34 cellular contexts compared by ENCODE assay signal in genomic region chr12:55852740-55853139, GRCh38. TPM values are rescaled to one million over a fixed set of nuclear protein-coding genes. Genes with fewer than 3 reads are reported as not detected.
"Had no signal": no experiment of that assay in that cellular context is flagged by ENCODE, and none has a peak within 500 bp of the region (broad histone marks: within the 10 kb centered on the region; RNA-seq: fewer than 3 reads in every experiment).

No MANE protein-coding gene starts in this region.

- H3K27ac ChIP-seq: adrenal gland, ascending aorta, body of pancreas, brain microvascular endothelial cell, breast epithelium, cardiac muscle cell had no signal

- H3K27me3 ChIP-seq: adrenal gland, ascending aorta, body of pancreas, brain microvascular endothelial cell, breast epithelium, cardiac muscle cell had no signal

- FAIRE-seq: astrocyte, bronchial epithelial cell had no signal

- H3K9me3 ChIP-seq: adrenal gland, ascending aorta, body of pancreas, breast epithelium had no signal

- H3K36me3 ChIP-seq: adrenal gland, ascending aorta, brain microvascular endothelial cell, breast epithelium, cardiac muscle cell had no signal

- DNase-seq: activated effector memory CD4-positive, alpha-beta T cell treated with Interleukin-2 at 50 U/mL for 16 hours; activated gamma-delta T cell; activated gamma-delta T cell treated with Interleukin-2 at 50 U/mL for 16 hours; activated naive CD4-positive, alpha-beta T cell; activated naive CD4-positive, alpha-beta T cell treated with anti-CD3 and anti-CD28 coated beads for 36 hours; activated naive CD4-positive, alpha-beta T cell treated with anti-CD3 and anti-CD28 coated beads, Interleukin-2, amount 10 ng/mL, durations not matched to agents 7 days and 5 days; activated naive CD4-positive, alpha-beta T cell treated with anti-CD3 and anti-CD28 coated beads, Interleukin-2, amount 50 U/mL, for 16 hours; activated naive CD4-positive, alpha-beta T cell treated with Interleukin-2 at 50 U/mL for 16 hours; activated naive CD8-positive, alpha-beta T cell treated with anti-CD3 and anti-CD28 coated beads for 36 hours; activated naive CD8-positive, alpha-beta T cell treated with anti-CD3 and anti-CD28 coated beads, Interleukin-2, amount 10 ng/mL, durations not matched to agents 7 days and 5 days; activated naive CD8-positive, alpha-beta T cell treated with anti-CD3 and anti-CD28 coated beads, Interleukin-2, amount 50 U/mL, for 24 hours; activated T-cell treated with anti-CD3 and anti-CD28 coated beads, Interleukin-2, amount 50 U/mL, for 24 hours; activated T-cell treated with anti-CD3 and anti-CD28 coated beads, Interleukin-2, amount 50 U/mL, for 4 hours; activated T-cell treated with anti-CD3 and anti-CD28 coated beads, Interleukin-2, amount 50 U/mL, for 48 hours; activated T-cell treated with anti-CD3 and anti-CD28 coated beads, Interleukin-2, amount 50 U/mL, for 72 hours; adrenal gland; amniotic stem cell; amygdala; anterior cingulate cortex; aorta; body of pancreas; brain microvascular endothelial cell; caudate nucleus; central memory CD4-positive, alpha-beta T cell; cerebellar nuclear complex had no signal

- H3K4me3 ChIP-seq: adrenal gland, ascending aorta, body of pancreas, breast epithelium, cardiac muscle cell had no signal

- H3K4me1 ChIP-seq: body of pancreas, breast epithelium had no signal

- ATAC-seq: activated naive CD4-positive, alpha-beta T cell treated with anti-CD3 and anti-CD28 coated beads, Interleukin-2, amount 50 U/mL, for 72 hours; activated naive CD8-positive, alpha-beta T cell treated with anti-CD3 and anti-CD28 coated beads, Interleukin-2, amount 50 U/mL, for 24 hours; activated T-cell treated with anti-CD3 and anti-CD28 coated beads, Interleukin-2, amount 50 U/mL, for 4 hours; activated T-cell treated with anti-CD3 and anti-CD28 coated beads, Interleukin-2, amount 50 U/mL, for 72 hours; activated T-helper 17 cell treated with anti-CD3 and anti-CD28 coated beads, Interleukin-2, amount 50 U/mL, for 72 hours; body of pancreas had no signal

RNA-seq across cellular contexts. Expression of gene MMP19, which starts 10.0 kb away (rescaled TPM):
- total RNA-seq: activated naive CD8-positive, alpha-beta T cell treated with anti-CD3 and anti-CD28 coated beads for 36 hours; activated T-cell treated with anti-CD3 and anti-CD28 coated beads, Interleukin-2, amount 50 U/mL, for 4 hours; activated T-helper 1 cell treated with anti-CD3 and anti-CD28 coated beads, Interleukin-12 subunit alpha, Interleukin-12 subunit beta, Interleukin-2, Interleukin-4 antibody, amounts not matched to agents 30 ng/mL and 10 ng/mL and 1 ng/mL, durations not matched to agents 14 hours and 24 hours and 36 hours; activated T-helper 17 cell treated with anti-CD3 and anti-CD28 coated beads, Interleukin-2, amount 50 U/mL, for 72 hours; activated T-helper 2 cell treated with anti-CD3 and anti-CD28 coated beads, Interferon-gamma antibody, Interleukin-2, Interleukin-4, amounts not matched to agents 10 μg/mL and 5 μg/mL and 100 μg/mL, durations not matched to agents 14 hours and 24 hours and 36 hours; cardiac muscle cell had no signal
